ENCODE assay signal across 7 cellular contexts in genomic region chrX:154980330-154981115, GRCh38.
A peak's percentile ranks its signal among the peaks of the same experiment; 100 is the strongest.
DNase-seq lines count a peak whose midpoint lies in the region; ATAC-seq and TF ChIP-seq lines count a peak whose summit lies in the region.

No MANE protein-coding gene starts in this region.

- peaks cover 2% of the 10 kb centered on the region for H3K36me3 Mint-ChIP-seq in T-helper 2 cell treated with Interferon-gamma antibody and Interleukin-4, amounts not matched to agents 5 μg/mL and 100 μg/mL, for 36 hours (ENCODE audit: low read depth)

- peaks cover under 1% of the 10 kb centered on the region for H3K27me3 Mint-ChIP-seq in T-helper 2 cell treated with Interferon-gamma antibody and Interleukin-4, amounts not matched to agents 5 μg/mL and 100 μg/mL, for 36 hours (ENCODE audit: low read depth)

- peak overlapping the region; percentile 79 for H3K27ac Mint-ChIP-seq in T-helper 2 cell treated with Interferon-gamma antibody and Interleukin-4, amounts not matched to agents 5 μg/mL and 100 μg/mL, for 36 hours

- TF ChIP-seq CTCF in GM12875 (IDR thresholded peaks at IDR 0.05; ENCODE audit: borderline replicate concordance, insufficient read depth, low read depth, low read length) (peak; percentile 58), astrocyte of the cerebellum (IDR thresholded peaks at IDR 0.05; ENCODE audit: low read depth, low read length, missing control alignments) (peak; percentile 55)

- peaks cover 11% of the 10 kb centered on the region for H3K4me1 Mint-ChIP-seq in T-helper 2 cell treated with Interferon-gamma antibody and Interleukin-4, amounts not matched to agents 5 μg/mL and 100 μg/mL, for 36 hours (ENCODE audit: low read depth)

- ATAC-seq in HG02642 (IDR thresholded peaks at IDR 0.05; ENCODE audit: poor library complexity, unreplicated experiment): peak; percentile 95

- peaks cover 9% of the 10 kb centered on the region for H3K9me3 Mint-ChIP-seq in T-helper 2 cell treated with Interferon-gamma antibody and Interleukin-4, amounts not matched to agents 5 μg/mL and 100 μg/mL, for 36 hours

- H3K4me3 ChIP-seq in GM12875 (ENCODE audit: low read depth, low read length) (peak overlapping the region; percentile 32), astrocyte of the cerebellum (ENCODE audit: low read depth, low read length) (peak overlapping the region; percentile 30)

- peak overlapping the region; percentile 81 for H3K4me3 Mint-ChIP-seq in T-helper 2 cell treated with Interferon-gamma antibody and Interleukin-4, amounts not matched to agents 5 μg/mL and 100 μg/mL, for 36 hours

- DNase-seq in NCI-H128 (lab: John Stamatoyannopoulos, UW; ENCODE audit: unreplicated experiment) (peak; percentile 63), astrocyte of the cerebellum (ENCODE audit: low read depth) (peak; percentile 22), iPS-NIHi11 (ENCODE audit: low spot score) (peak; percentile 55), smooth muscle cell of the brain vasculature (ENCODE audit: low read depth, low spot score) (peak; percentile 13)
- DNase-seq in T-helper 2 cell treated with Interferon-gamma antibody and Interleukin-4, amounts not matched to agents 5 μg/mL and 100 μg/mL, for 36 hours (ENCODE audit: low spot score): peak; percentile 65

- in situ Hi-C loops in astrocyte of the cerebellum (cut with HindIII; ENCODE audit: low sequenced_read_pairs): no loop called here

Comparison
In these comparisons a context has a peak if more than half of its experiments do, and no peak if none do; other contexts are left out.
1. Peak in every context shown above with its lines: DNase-seq, ATAC-seq and H3K4me3 ChIP-seq.
2. DNase-seq: peak in every context shown above with its lines; median percentile 65 in T-helper 2 cell treated with Interferon-gamma antibody and Interleukin-4, amounts not matched to agents 5 μg/mL and 100 μg/mL, for 36 hours; 63 in NCI-H128; 55 in iPS-NIHi11; 22 in astrocyte of the cerebellum; 13 in smooth muscle cell of the brain vasculature.